In genomic region chr3:66280304-66280703, GRCh38 we compare ENCODE assay signal across 23 cellular contexts. TPM values are rescaled to one million over a fixed set of nuclear protein-coding genes. Genes with fewer than 3 reads are reported as not detected.
DNase-seq lines count a peak whose midpoint lies in the region; ATAC-seq lines count a peak whose summit lies in the region.
"Had no signal": no experiment of that assay in that cellular context is flagged by ENCODE, and none has a peak within 500 bp of the region (broad histone marks: within the 10 kb centered on the region; RNA-seq: fewer than 3 reads in every experiment).

No MANE protein-coding gene starts in this region.

- H3K9me3 ChIP-seq in CD4-positive, CD25-positive, alpha-beta regulatory T cell (ENCODE audit: control insufficient read depth in 2 of 2, low read length in 2 of 2): no peaks in the 10 kb centered on the region
- H3K9me3 ChIP-seq in CD8-positive, alpha-beta memory T cell (ENCODE audit: low read length): no peaks in the 10 kb centered on the region
- no peaks in the 10 kb centered on the region for H3K9me3 ChIP-seq in T-helper 17 cell (ENCODE audit: control insufficient read depth, low read length, poor library complexity, severe bottlenecking)
- H3K9me3 ChIP-seq: SJSA1, testis, vagina had no signal

- H3K36me3 Mint-ChIP-seq in CD4-positive, CD25-positive, alpha-beta regulatory T cell: peaks cover 6% of the 10 kb centered on the region
- H3K36me3 Mint-ChIP-seq in CD8-positive, alpha-beta memory T cell: peaks cover 6 to 8% (median 7%) of the 10 kb centered on the region in 3 donors
- H3K36me3 Mint-ChIP-seq in T-helper 17 cell (ENCODE audit: low read depth) (no peaks in the 10 kb centered on the region), immature natural killer cell (peaks cover 0 to 7% (median 4%) of the 10 kb centered on the region in 3 donors)

- peaks cover 24 to 45% (median 42%) of the 10 kb centered on the region in 4 donors for H3K4me1 Mint-ChIP-seq in CD4-positive, CD25-positive, alpha-beta regulatory T cell
- peaks cover 45 to 51% (median 51%) of the 10 kb centered on the region in 3 donors for H3K4me1 Mint-ChIP-seq in CD8-positive, alpha-beta memory T cell
- H3K4me1 Mint-ChIP-seq in T-helper 17 cell (peaks cover 22% of the 10 kb centered on the region), immature natural killer cell (peaks cover 36 to 48% of the 10 kb centered on the region in 2 donors)

- no peak overlapping the region for H3K27ac ChIP-seq in CD4-positive, CD25-positive, alpha-beta regulatory T cell (ENCODE audit: insufficient read depth, low read length, poor library complexity, severe bottlenecking)
- no peak overlapping the region for H3K27ac ChIP-seq in CD8-positive, alpha-beta memory T cell (ENCODE audit: low read depth, low read length)
- H3K27ac ChIP-seq: SJSA1, testis, vagina had no signal

- H3K4me1 ChIP-seq in CD4-positive, CD25-positive, alpha-beta regulatory T cell (ENCODE audit: control insufficient read depth, insufficient read depth, low read length, poor library complexity, severe bottlenecking): peaks cover 20% of the 10 kb centered on the region
- H3K4me1 ChIP-seq in CD8-positive, alpha-beta memory T cell (ENCODE audit: insufficient read depth, low read length): peaks cover 30% of the 10 kb centered on the region
- H3K4me1 ChIP-seq: SJSA1, testis, vagina had no signal

- no peaks in the 10 kb centered on the region for H3K27me3 Mint-ChIP-seq in CD4-positive, CD25-positive, alpha-beta regulatory T cell
- no peaks in the 10 kb centered on the region for H3K27me3 Mint-ChIP-seq in CD8-positive, alpha-beta memory T cell
- no peaks in the 10 kb centered on the region for H3K27me3 Mint-ChIP-seq in T-helper 17 cell
- no peaks in the 10 kb centered on the region for H3K27me3 Mint-ChIP-seq in immature natural killer cell (ENCODE audit: low read depth in 3 of 3)
- H3K27me3 Mint-ChIP-seq: stimulated activated naive B cell treated with anti-CD40 and anti-IgM and Interleukin-4, amounts not matched to agents 10 μg/mL and 1 μg/mL and 100 μg/mL, for 72 hours had no signal

- DNase-seq in CD4-positive, CD25-positive, alpha-beta regulatory T cell: peak in 2 of 3 donors; percentile 23 to 71
- DNase-seq in CD8-positive, alpha-beta memory T cell: no peak
- no peak for DNase-seq in T-helper 17 cell
- DNase-seq in immature natural killer cell: no peak
- no peak for DNase-seq in stimulated activated naive CD8-positive, alpha-beta T cell treated with anti-CD3 and anti-CD28 coated beads, Interleukin-15, Interleukin-2, amounts not matched to agents 100 U/mL and 50 U/mL, for 24 hours
- no peak for DNase-seq in AG08396 (ENCODE audit: low spot score)
- no peak for DNase-seq in OCI-M2 (lab: John Stamatoyannopoulos, UW; ENCODE audit: unreplicated experiment)
- DNase-seq: activated CD4-positive, alpha-beta T cell treated with anti-CD3 and anti-CD28 coated beads for 48 hours; activated naive CD4-positive, alpha-beta T cell; cerebellar nuclear complex; effector CD8-positive, alpha-beta T cell; foreskin melanocyte; GF-D8; hippocampal formation; NCI-H1105 treated with DMSO at 0.1 percent for 48 hours; NCI-H2029 treated with DMSO at 0.1 percent for 48 hours; NCI-H524; NK-92 treated with Interleukin-12 subunit alpha and Interleukin-12 subunit beta, amount 100 ng/mL, for 24 hours; stimulated activated naive B cell treated with anti-CD40 and anti-IgM and Interleukin-4, amounts not matched to agents 10 μg/mL and 1 μg/mL and 100 μg/mL, for 72 hours; testis had no signal

- peaks cover 0 to 2% (median 0%) of the 10 kb centered on the region in 7 donors for H3K9me3 Mint-ChIP-seq in CD4-positive, CD25-positive, alpha-beta regulatory T cell
- H3K9me3 Mint-ChIP-seq in CD8-positive, alpha-beta memory T cell: peaks cover 0 to 1% (median 0%) of the 10 kb centered on the region in 5 donors
- no peaks in the 10 kb centered on the region for H3K9me3 Mint-ChIP-seq in immature natural killer cell
- H3K9me3 Mint-ChIP-seq: stimulated activated naive B cell treated with anti-CD40 and anti-IgM and Interleukin-4, amounts not matched to agents 10 μg/mL and 1 μg/mL and 100 μg/mL, for 72 hours had no signal

- peak overlapping the region; percentile 86 to 97 (median 90) for H3K27ac Mint-ChIP-seq in CD4-positive, CD25-positive, alpha-beta regulatory T cell
- peak overlapping the region; percentile 11 to 95 (median 86) for H3K27ac Mint-ChIP-seq in CD8-positive, alpha-beta memory T cell
- H3K27ac Mint-ChIP-seq in T-helper 17 cell (peak overlapping the region; percentile 86), immature natural killer cell (peak overlapping the region; percentile 70 to 99 (median 94))
- H3K27ac Mint-ChIP-seq: stimulated activated naive B cell treated with anti-CD40 and anti-IgM and Interleukin-4, amounts not matched to agents 10 μg/mL and 1 μg/mL and 100 μg/mL, for 72 hours had no signal

- POLR2A ChIA-PET in CD8-positive, alpha-beta memory T cell (lab: Charles Lee): no interaction called here

- no peaks in the 10 kb centered on the region for H3K36me3 ChIP-seq in CD4-positive, CD25-positive, alpha-beta regulatory T cell (ENCODE audit: control insufficient read depth, insufficient read depth, low read length)
- no peaks in the 10 kb centered on the region for H3K36me3 ChIP-seq in CD8-positive, alpha-beta memory T cell (ENCODE audit: insufficient read depth, low read length)
- H3K36me3 ChIP-seq: SJSA1, vagina had no signal

- peak overlapping the region in 3 of 4 donors; percentile 42 to 67 (median 51) for H3K4me3 Mint-ChIP-seq in CD4-positive, CD25-positive, alpha-beta regulatory T cell
- H3K4me3 Mint-ChIP-seq in CD8-positive, alpha-beta memory T cell: peak overlapping the region in 6 of 7 donors; percentile 0 to 72 (median 60)
- no peak overlapping the region for H3K4me3 Mint-ChIP-seq in T-helper 17 cell
- peak overlapping the region; percentile 41 to 74 (median 54) for H3K4me3 Mint-ChIP-seq in immature natural killer cell
- H3K4me3 Mint-ChIP-seq: stimulated activated naive B cell treated with anti-CD40 and anti-IgM and Interleukin-4, amounts not matched to agents 10 μg/mL and 1 μg/mL and 100 μg/mL, for 72 hours had no signal

- CTCF ChIA-PET in CD8-positive, alpha-beta memory T cell (lab: Charles Lee): interaction anchor here (5.6 kb wide), 1 partner anchor 92 kb away, joined by 48 read pairs; no protein-coding TSS in a partner anchor

- H3K27me3 ChIP-seq in CD4-positive, CD25-positive, alpha-beta regulatory T cell (ENCODE audit: control insufficient read depth, insufficient read depth, low read length): no peaks in the 10 kb centered on the region
- no peaks in the 10 kb centered on the region for H3K27me3 ChIP-seq in CD8-positive, alpha-beta memory T cell (ENCODE audit: insufficient read depth, low read length, poor library complexity, severe bottlenecking)
- H3K27me3 ChIP-seq: SJSA1, testis, vagina had no signal

- peak; percentile 59 to 67 for ATAC-seq in CD4-positive, CD25-positive, alpha-beta regulatory T cell (ENCODE audit: low read depth in 2 of 2)
- ATAC-seq in T-helper 17 cell: no peak
- no peak for ATAC-seq in stimulated activated naive CD8-positive, alpha-beta T cell treated with anti-CD3 and anti-CD28 coated beads, Interleukin-15, Interleukin-2, amounts not matched to agents 100 U/mL and 50 U/mL, for 24 hours
- ATAC-seq: stimulated activated naive B cell treated with anti-CD40 and anti-IgM and Interleukin-4, amounts not matched to agents 10 μg/mL and 1 μg/mL and 100 μg/mL, for 72 hours had no signal

- peak overlapping the region; percentile 61 for H3K4me3 ChIP-seq in CD4-positive, CD25-positive, alpha-beta regulatory T cell (ENCODE audit: low read depth, low read length)
- no peak overlapping the region for H3K4me3 ChIP-seq in CD8-positive, alpha-beta memory T cell (ENCODE audit: low read length)
- H3K4me3 ChIP-seq: SJSA1, smooth muscle cell, testis, vagina had no signal

RNA-seq across cellular contexts. Expression of gene SLC25A26, which starts 59.5 kb away (rescaled TPM):
- 23.4 TPM for total RNA-seq in CD4-positive, CD25-positive, alpha-beta regulatory T cell
- 10 to 100 TPM; 30.0 to 47.7 (median 35.9) TPM for polyA plus RNA-seq in CD4-positive, CD25-positive, alpha-beta regulatory T cell
- 10 to 100 TPM; 18.9 to 22.5 TPM for total RNA-seq in CD8-positive, alpha-beta memory T cell
- 38.4 TPM for polyA plus RNA-seq in CD8-positive, alpha-beta memory T cell
- total RNA-seq in T-helper 17 cell: 10 to 100 TPM; 20.7 to 21.6 TPM
- polyA plus RNA-seq in immature natural killer cell: 10 to 100 TPM; 27.1 to 52.3 (median 43.3) TPM

Comparison
In these comparisons a context has a peak if more than half of its experiments do, and no peak if none do; other contexts are left out.
1. ATAC-seq: peak in CD4-positive, CD25-positive, alpha-beta regulatory T cell (2 of 2); none in T-helper 17 cell (single experiment) and stimulated activated naive CD8-positive, alpha-beta T cell treated with anti-CD3 and anti-CD28 coated beads, Interleukin-15, Interleukin-2, amounts not matched to agents 100 U/mL and 50 U/mL, for 24 hours (single experiment).
2. DNase-seq: peak in CD4-positive, CD25-positive, alpha-beta regulatory T cell (2 of 3); none in CD8-positive, alpha-beta memory T cell (0 of 5), T-helper 17 cell (0 of 3), immature natural killer cell (0 of 3), stimulated activated naive CD8-positive, alpha-beta T cell treated with anti-CD3 and anti-CD28 coated beads, Interleukin-15, Interleukin-2, amounts not matched to agents 100 U/mL and 50 U/mL, for 24 hours (single experiment), AG08396 (single experiment) and OCI-M2 (single experiment).
3. Peak in every context shown above with its lines, with median percentiles within 50 percentile points of each other: H3K27ac Mint-ChIP-seq.